19 cellular contexts compared by ENCODE assay signal in the genomic region with DNA sequence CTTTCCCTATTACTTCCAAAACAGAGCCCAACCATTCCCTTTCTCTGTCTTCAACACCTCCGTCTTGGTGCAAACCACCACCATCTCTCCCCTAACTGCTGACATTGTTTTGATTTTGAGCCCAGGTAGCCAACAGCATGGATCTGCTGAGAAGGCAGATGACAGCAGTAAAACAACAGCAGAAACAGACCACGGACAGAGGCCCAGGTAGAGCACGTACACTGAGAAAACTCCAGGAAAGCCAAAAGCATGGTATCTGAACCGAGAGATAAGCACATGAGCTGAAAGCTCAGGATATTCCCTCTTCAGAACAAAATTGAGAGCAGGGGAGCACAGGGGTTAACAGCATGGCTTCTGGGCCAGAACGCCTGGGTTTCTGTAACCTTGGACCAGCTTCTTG.
"Had no signal": no experiment of that assay in that cellular context is flagged by ENCODE, and none has a peak within 500 bp of the region (broad histone marks: within the 10 kb centered on the region; RNA-seq: fewer than 3 reads in every experiment).

No MANE protein-coding gene starts in this region.

- H3K4me1 ChIP-seq: prostate gland had no signal

- H3K9me3 ChIP-seq: left ventricle myocardium inferior, prostate gland, testis had no signal

- DNase-seq: activated CD4-positive, alpha-beta memory T cell treated with anti-CD3 and anti-CD28 coated beads for 36 hours; activated CD4-positive, alpha-beta T cell treated with anti-CD3 and anti-CD28 coated beads for 4 hours; activated T-cell treated with anti-CD3 and anti-CD28 coated beads for 4 hours; aorta; dermis blood vessel endothelial cell; effector memory CD8-positive, alpha-beta T cell; foreskin melanocyte; left ventricle myocardium inferior; mammary epithelial cell; midbrain; stimulated activated CD4-positive, alpha-beta T cell treated with anti-CD3 and anti-CD28 coated beads, Interleukin-12 subunit alpha, Interleukin-12 subunit beta, amount 100 ng/mL, for 4 hours; stimulated activated CD4-positive, alpha-beta T cell treated with anti-CD3 and anti-CD28 coated beads, Interleukin-4, amount 100 ng/mL, for 4 hours; T-cell; testis had no signal

- H3K27me3 ChIP-seq: testis had no signal

- H3K27ac ChIP-seq: left ventricle myocardium inferior, prostate gland, testis had no signal

- H3K4me3 ChIP-seq: left ventricle myocardium inferior, prostate gland, testis had no signal

- ATAC-seq: activated naive CD4-positive, alpha-beta T cell treated with anti-CD3 and anti-CD28 coated beads, Interleukin-2, amount 50 U/mL, for 72 hours; effector memory CD8-positive, alpha-beta T cell; esophagus mucosa; natural killer cell; SK-N-SH treated with all-trans-retinoic acid at 6 μM for 48 hours; T-cell had no signal

- H3K36me3 ChIP-seq: left ventricle myocardium inferior, prostate gland had no signal
